Comparison of ENCODE assay signal across 15 cellular contexts in genomic region chr18:79315589-79315988, GRCh38.
"Had no signal": no experiment of that assay in that cellular context is flagged by ENCODE, and none has a peak within 500 bp of the region (broad histone marks: within the 10 kb centered on the region; RNA-seq: fewer than 3 reads in every experiment).

No MANE protein-coding gene starts in this region.

- H3K4me1 ChIP-seq: colonic mucosa, gastrocnemius medialis, suprapubic skin, upper lobe of left lung had no signal

- H3K4me3 ChIP-seq: colonic mucosa, gastrocnemius medialis, neural progenitor cell, ovary, suprapubic skin, upper lobe of left lung had no signal

- DNase-seq: activated B cell treated with CpG ODN at 0.5 μM for 24 hours; activated CD4-positive, alpha-beta T cell treated with anti-CD3 and anti-CD28 coated beads, Interleukin-2, amount 10 ng/mL, durations not matched to agents 24 days and 14 days; activated CD8-positive, alpha-beta memory T cell treated with anti-CD3 and anti-CD28 coated beads for 24 hours; activated naive CD4-positive, alpha-beta T cell treated with Interleukin-2 at 50 U/mL for 16 hours; caudate nucleus; colonic mucosa; effector CD4-positive, alpha-beta T cell; gastrocnemius medialis; kidney; ovary; stimulated activated CD4-positive, alpha-beta T cell treated with anti-CD3 and anti-CD28 coated beads, Interleukin-12 subunit alpha, Interleukin-12 subunit beta, amount 100 ng/mL, for 4 hours; stimulated activated naive CD4-positive, alpha-beta T cell treated with Interleukin-2 at 50 U/mL for 16 hours; upper lobe of left lung had no signal

- H3K9ac ChIP-seq: neural progenitor cell had no signal

- H3K36me3 ChIP-seq: colonic mucosa, neural progenitor cell, ovary had no signal

- H3K9me3 ChIP-seq: colonic mucosa, gastrocnemius medialis, ovary, suprapubic skin, upper lobe of left lung had no signal

- H3K27me3 ChIP-seq: colonic mucosa, gastrocnemius medialis, neural progenitor cell, ovary, suprapubic skin, upper lobe of left lung had no signal
